In genomic region chr22:39314251-39314971, GRCh38 we compare ENCODE assay signal across 11 cellular contexts. TPM values are rescaled to one million over a fixed set of nuclear protein-coding genes. Genes with fewer than 3 reads are reported as not detected.
A peak's percentile ranks its signal among the peaks of the same experiment; 100 is the strongest.
DNase-seq lines count a peak whose midpoint lies in the region; ATAC-seq and TF ChIP-seq lines count a peak whose summit lies in the region.
"Had no signal": no experiment of that assay in that cellular context is flagged by ENCODE, and none has a peak within 500 bp of the region (broad histone marks: within the 10 kb centered on the region; RNA-seq: fewer than 3 reads in every experiment).

No MANE protein-coding gene starts in this region.

- H2BK5ac ChIP-seq in IMR-90 (ENCODE audit: low read depth, low read length, poor library complexity, severe bottlenecking), result no peak overlapping the region

- H3K27me3 ChIP-seq in IMR-90 (ENCODE audit: control insufficient read depth, insufficient read depth, low read length) (no peaks in the 10 kb centered on the region), brain microvascular endothelial cell (replicated peaks) (no peaks in the 10 kb centered on the region)
- H3K27me3 ChIP-seq: ovary had no signal

- H3K9me3 Mint-ChIP-seq in Calu3 (ENCODE audit: low read depth, unreplicated experiment), result no peaks in the 10 kb centered on the region
- H3K9me3 Mint-ChIP-seq in nephron progenitor cell, result no peaks in the 10 kb centered on the region
- H3K9me3 Mint-ChIP-seq: activated naive CD4-positive, alpha-beta T cell treated with anti-CD3 and anti-CD28 coated beads, Interleukin-2, amount 10 ng/mL, durations not matched to agents 7 days and 5 days; IgD-negative memory B cell had no signal

- 0 out of 2 replicates have a peak, but pooled peaks have one; percentile 14 for TF ChIP-seq POLR2A in IMR-90 (IDR thresholded peaks at IDR 0.05; ENCODE audit: low read depth, low read length)

- H3K27ac ChIP-seq in IMR-90 (ENCODE audit: insufficient read depth, low read length), result no peak overlapping the region
- no peak overlapping the region for H3K27ac ChIP-seq in brain microvascular endothelial cell
- H3K27ac ChIP-seq: ovary had no signal

- CTCF ChIA-PET in Calu3 (lab: Charles Lee), result interaction anchor here (0.5 to 2.3 kb wide), 2 partner anchors 144 to 1588 kb away, joined by 4 to 16 read pairs; no protein-coding TSS in a partner anchor
- CTCF ChIA-PET in IMR-90 (lab: Yijun Ruan, JAX), result no interaction called here

- no peak for TF ChIP-seq RAD21 in IMR-90 (IDR thresholded peaks at IDR 0.05; ENCODE audit: low read length)

- H3K14ac ChIP-seq in IMR-90 (replicated peaks; ENCODE audit: low read depth, low read length), result no peak overlapping the region

- H4K8ac ChIP-seq in IMR-90 (ENCODE audit: low read depth in 2 of 2, low read length in 2 of 2), result no peak overlapping the region

- 0 out of 2 replicates have a peak overlapping the region, but pooled peaks have one; percentile 48 for H3K23ac ChIP-seq in IMR-90 (ENCODE audit: low read depth, low read length)

- H3K56ac ChIP-seq in IMR-90 (ENCODE audit: extremely low read depth, insufficient read depth, low read length), result no peak overlapping the region

- H4K20me1 ChIP-seq in IMR-90 (ENCODE audit: insufficient read depth, low read length), result peaks cover 100% of the 10 kb centered on the region

- H2AK9ac ChIP-seq in IMR-90 (replicated peaks; ENCODE audit: low read depth, low read length, poor library complexity), result peak overlapping the region; percentile 66

- ATAC-seq in IMR-90 (ENCODE audit: low read depth) (no peak), HG03565 (IDR thresholded peaks at IDR 0.05; ENCODE audit: unreplicated experiment) (no peak)

- H3K4me3 ChIP-seq in IMR-90 (ENCODE audit: insufficient read depth, low read depth, low read length) (no peak overlapping the region), brain microvascular endothelial cell (ENCODE audit: low read depth, low read length) (peak overlapping the region; percentile 12)
- H3K4me3 ChIP-seq: ovary had no signal

- H3K36me3 Mint-ChIP-seq in Calu3 (ENCODE audit: insufficient read depth, unreplicated experiment), result peaks cover 98% of the 10 kb centered on the region
- H3K36me3 Mint-ChIP-seq in nephron progenitor cell (ENCODE audit: low read depth), result peaks cover 81% of the 10 kb centered on the region

- 87% methylated on average over 4 of the region's 14 CpGs; no CpG with 5 or more reads in 1 of the 2 experiments for WGBS in IMR-90 (ENCODE audit: extremely low coverage in 2 of 2, insufficient read length in 1 of 2), 2 experiments

- no TSS peak for BruUV-seq in Calu3 (replicated peaks; lab: Mats Ljungman, UMichigan)
- BruUV-seq in IMR-90 (replicated peaks; lab: Mats Ljungman, UMichigan), result no TSS peak

- peaks cover 26% of the 10 kb centered on the region for H3K4me1 ChIP-seq in IMR-90 (ENCODE audit: control insufficient read depth, insufficient read depth, low read length)

- H3K4me1 Mint-ChIP-seq in Calu3 (ENCODE audit: low read depth, unreplicated experiment), result peaks cover 63% of the 10 kb centered on the region
- H3K4me1 Mint-ChIP-seq in nephron progenitor cell, result peaks cover 66% of the 10 kb centered on the region

- H4K91ac ChIP-seq in IMR-90 (ENCODE audit: insufficient read depth, low read depth, low read length), result no peak overlapping the region

- POLR2A ChIA-PET in IMR-90 (lab: Charles Lee; ENCODE audit: unreplicated experiment), result interaction anchor here (0.6 kb wide), 1 partner anchor 62 kb away, joined by 3 read pairs; no protein-coding TSS in a partner anchor

- H3K9ac ChIP-seq in IMR-90 (ENCODE audit: low read depth, low read length), result no peak overlapping the region

- peaks cover 23 to 79% of the 10 kb centered on the region in 2 experiments for H3K79me1 ChIP-seq in IMR-90 (ENCODE audit: low read depth in 1 of 2, low read length in 2 of 2)

- no peaks in the 10 kb centered on the region; the same call in 1 of the 2 replicates for H3K9me1 ChIP-seq in IMR-90 (ENCODE audit: insufficient read depth, low read length)

- intact Hi-C loops in Calu3 (cut with micrococcal nuclease; ENCODE audit: unreplicated experiment), result loop anchor here (10.0 kb wide), 1 partner anchor 210 kb away; the partner anchor contains the start of gene ATF4
- intact Hi-C loops in IMR-90 (cut with micrococcal nuclease), result loop anchor here (10.0 kb wide), 2 partner anchors 310 to 550 kb away; no protein-coding TSS in a partner anchor

- H3K4ac ChIP-seq in IMR-90 (ENCODE audit: low read depth, low read length), result no peak overlapping the region

- no peak overlapping the region for H3K27ac Mint-ChIP-seq in Calu3 (ENCODE audit: unreplicated experiment)
- peak overlapping the region; percentile 64 for H3K27ac Mint-ChIP-seq in nephron progenitor cell
- H3K27ac Mint-ChIP-seq: activated naive CD4-positive, alpha-beta T cell treated with anti-CD3 and anti-CD28 coated beads, Interleukin-2, amount 10 ng/mL, durations not matched to agents 7 days and 5 days had no signal

- in situ Hi-C loops in IMR-90 (cut with MboI; ENCODE audit: low sequenced_read_pairs) (loop anchor here (5.0 to 10.0 kb wide), 3 partner anchors 142 to 310 kb away; partner anchors contain the start of gene ATF4), brain microvascular endothelial cell (cut with HindIII; ENCODE audit: low pct_ligation_motif_present, low sequenced_read_pairs) (no loop called here)

- dilution Hi-C loops in IMR-90 (cut with HindIII; ENCODE audit: low sequenced_read_pairs, unreplicated experiment), result no loop called here

- DNase-seq in Calu3 (no peak), IMR-90 (no peak), brain microvascular endothelial cell (no peak), nephron progenitor cell (no peak), SW480 (ENCODE audit: low spot score) (no peak), LoVo (ENCODE audit: low spot score) (no peak)
- no peak for DNase-seq in central memory CD4-positive, alpha-beta T cell
- DNase-seq: activated naive CD4-positive, alpha-beta T cell treated with anti-CD3 and anti-CD28 coated beads, Interleukin-2, amount 10 ng/mL, durations not matched to agents 7 days and 5 days; ovary had no signal

- TF ChIP-seq CTCF in Calu3 (IDR thresholded peaks at IDR 0.05; ENCODE audit: unreplicated experiment), result no peak
- TF ChIP-seq CTCF in IMR-90 (conservative IDR thresholded peaks at IDR 0.05; ENCODE audit: low read depth, low read length), result no peak; the same call in 1 of the 2 replicates
- peak; percentile 31 for TF ChIP-seq CTCF in brain microvascular endothelial cell (IDR thresholded peaks at IDR 0.05; ENCODE audit: low read depth, low read length, missing control alignments)
- no peak for TF ChIP-seq CTCF in nephron progenitor cell (IDR thresholded peaks at IDR 0.05)

- H3K27me3 Mint-ChIP-seq in Calu3 (ENCODE audit: unreplicated experiment), result peaks cover 5% of the 10 kb centered on the region
- peaks cover 4% of the 10 kb centered on the region for H3K27me3 Mint-ChIP-seq in nephron progenitor cell (ENCODE audit: low read depth, poor library complexity)
- H3K27me3 Mint-ChIP-seq: IgD-negative memory B cell had no signal

- no peak overlapping the region for H3K4me2 ChIP-seq in IMR-90 (ENCODE audit: low read depth, low read length)

- H2BK120ac ChIP-seq in IMR-90 (ENCODE audit: low read depth, low read length), result no peak overlapping the region

- no peak overlapping the region for H4K5ac ChIP-seq in IMR-90 (ENCODE audit: low read depth, low read length)

- H2BK15ac ChIP-seq in IMR-90 (ENCODE audit: low read depth, low read length), result no peak overlapping the region

- no peak overlapping the region for H2BK20ac ChIP-seq in IMR-90 (ENCODE audit: low read depth, low read length)

- H3K18ac ChIP-seq in IMR-90 (ENCODE audit: low read depth, low read length), result no peak overlapping the region

- H2AK5ac ChIP-seq in IMR-90 (ENCODE audit: low read depth, low read length), result no peak overlapping the region

- peaks cover 78% of the 10 kb centered on the region for H3K36me3 ChIP-seq in IMR-90 (ENCODE audit: control insufficient read depth, insufficient read depth, low read length)
- peaks cover 89% of the 10 kb centered on the region for H3K36me3 ChIP-seq in brain microvascular endothelial cell (replicated peaks)
- H3K36me3 ChIP-seq: ovary had no signal

- H3K9me3 ChIP-seq in IMR-90 (ENCODE audit: control insufficient read depth, insufficient read depth, low read length), result no peaks in the 10 kb centered on the region
- H3K9me3 ChIP-seq: ovary had no signal

- H2AFZ ChIP-seq in IMR-90 (replicated peaks; ENCODE audit: low read length, poor library complexity), result no peak overlapping the region

- H3K4me3 Mint-ChIP-seq in Calu3 (ENCODE audit: low read depth, unreplicated experiment) (peak overlapping the region; percentile 95), nephron progenitor cell (no peak overlapping the region)
- H3K4me3 Mint-ChIP-seq: activated naive CD4-positive, alpha-beta T cell treated with anti-CD3 and anti-CD28 coated beads, Interleukin-2, amount 10 ng/mL, durations not matched to agents 7 days and 5 days had no signal

TF ChIP-seq in IMR-90, 13 proteins besides CTCF, POLR2A, EP300 and RAD21 (continues in another document):
- TF ChIP-seq MXI1 (IDR thresholded peaks at IDR 0.05; ENCODE audit: borderline replicate concordance, low read depth, low read length), result no peak
- TF ChIP-seq FOS (IDR thresholded peaks at IDR 0.05; ENCODE audit: low read depth, low read length), result no peak
- TF ChIP-seq, protein P1, sequence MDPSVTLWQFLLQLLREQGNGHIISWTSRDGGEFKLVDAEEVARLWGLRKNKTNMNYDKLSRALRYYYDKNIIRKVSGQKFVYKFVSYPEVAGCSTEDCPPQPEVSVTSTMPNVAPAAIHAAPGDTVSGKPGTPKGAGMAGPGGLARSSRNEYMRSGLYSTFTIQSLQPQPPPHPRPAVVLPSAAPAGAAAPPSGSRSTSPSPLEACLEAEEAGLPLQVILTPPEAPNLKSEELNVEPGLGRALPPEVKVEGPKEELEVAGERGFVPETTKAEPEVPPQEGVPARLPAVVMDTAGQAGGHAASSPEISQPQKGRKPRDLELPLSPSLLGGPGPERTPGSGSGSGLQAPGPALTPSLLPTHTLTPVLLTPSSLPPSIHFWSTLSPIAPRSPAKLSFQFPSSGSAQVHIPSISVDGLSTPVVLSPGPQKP (IDR thresholded peaks at IDR 0.05; ENCODE audit: borderline replicate concordance, low read depth, low read length), result no peak
- no peak for TF ChIP-seq NFE2L2 (IDR thresholded peaks at IDR 0.05; ENCODE audit: low read depth, low read length)
- no peak for TF ChIP-seq MAFK (IDR thresholded peaks at IDR 0.05; ENCODE audit: low read depth, low read length)
- no peak for TF ChIP-seq CHD1 (IDR thresholded peaks at IDR 0.05; ENCODE audit: low read depth, low read length)
- no peak for TF ChIP-seq SMC3 (IDR thresholded peaks at IDR 0.05; ENCODE audit: low read depth, low read length)

RNA-seq across cellular contexts. Expression of gene RPL3, which starts 5.0 kb away (rescaled TPM):
- total RNA-seq in Calu3 (2022), result 977 and 1,058 TPM in 2 replicates
- 2,871 and 3,750 TPM in 2 replicates for total RNA-seq in IMR-90 (2012; rRNA removed)
- polyA plus RNA-seq in IMR-90 (2012; rRNA removed), result 3,097 and 3,312 TPM in 2 replicates
- polyA plus RNA-seq in IMR-90 (2012; cell fraction: cytosol; rRNA removed), result 2,912 and 3,812 TPM in 2 replicates
- polyA plus RNA-seq in IMR-90 (2012; cell fraction: nucleus; rRNA removed; ENCODE audit: low replicate concordance), result 2,181 and 2,704 TPM in 2 replicates

RNA-seq across cellular contexts. Expression of gene SYNGR1, which starts 35.4 kb away (rescaled TPM):
- total RNA-seq in Calu3 (2022) (12.3 and 16.8 TPM in 2 replicates), IMR-90 (2012; rRNA removed) (6.3 and 19.7 TPM in 2 replicates)
- 81.5 and 82.8 TPM in 2 replicates for polyA plus RNA-seq in IMR-90 (2012; rRNA removed)
- 12.5 and 103 TPM in 2 replicates for polyA plus RNA-seq in IMR-90 (2012; cell fraction: cytosol; rRNA removed)
- polyA plus RNA-seq in IMR-90 (2012; cell fraction: nucleus; rRNA removed; ENCODE audit: low replicate concordance), result 69.4 and 179 TPM in 2 replicates
